Comparison of ENCODE assay signal across 16 cellular contexts in the genomic region with DNA sequence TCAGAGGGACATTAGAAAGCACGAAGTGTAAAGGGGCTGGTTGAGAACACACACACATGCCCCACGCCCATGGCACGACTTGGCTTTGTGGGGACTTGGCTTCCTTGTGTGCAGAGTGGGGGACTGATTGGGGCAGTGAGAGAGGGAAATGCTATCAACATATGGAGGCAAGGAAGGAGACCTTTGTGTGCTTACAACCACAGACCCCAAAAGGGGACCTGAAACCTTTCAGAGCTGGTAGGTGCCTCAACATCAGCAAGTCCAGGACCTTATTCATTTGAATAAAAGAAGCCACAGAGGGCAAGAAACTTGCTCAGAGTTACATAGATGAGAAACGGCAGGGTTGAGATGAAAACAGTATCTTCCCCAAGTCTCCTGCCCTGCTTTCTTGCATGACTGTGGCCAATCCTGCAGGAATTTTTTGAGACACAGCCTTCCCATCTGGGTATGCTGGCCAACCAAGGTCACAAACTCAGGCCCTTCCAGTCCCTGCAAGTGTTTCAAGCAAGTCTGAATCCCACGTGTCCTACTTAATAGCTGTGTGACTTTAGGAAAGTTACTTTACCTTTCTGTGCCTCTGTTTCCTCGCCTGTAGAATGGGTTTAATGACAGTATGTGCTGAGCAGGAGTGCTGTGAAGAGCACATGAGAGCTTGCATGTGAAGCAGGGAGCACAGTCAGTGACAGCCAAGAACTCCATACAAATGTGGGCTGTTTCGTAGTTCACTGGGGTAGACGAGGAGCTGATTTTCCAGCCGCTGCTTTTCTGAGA. TPM values are rescaled to one million over a fixed set of nuclear protein-coding genes. Genes with fewer than 3 reads are reported as not detected.
DNase-seq lines count a peak whose midpoint lies in the region; ATAC-seq and TF ChIP-seq lines count a peak whose summit lies in the region.
"Had no signal": no experiment of that assay in that cellular context is flagged by ENCODE, and none has a peak within 500 bp of the region (broad histone marks: within the 10 kb centered on the region; RNA-seq: fewer than 3 reads in every experiment).

No MANE protein-coding gene starts in this region.

- H3K9me3 Mint-ChIP-seq in CD4-positive, alpha-beta memory T cell: peaks cover 0 to 10% (median 5%) of the 10 kb centered on the region in 8 donors

- no peaks in the 10 kb centered on the region for H3K4me1 Mint-ChIP-seq in CD4-positive, alpha-beta memory T cell

- TF ChIP-seq CTCF in MM.1S (IDR thresholded peaks at IDR 0.05; ENCODE audit: low read length): no peak

- H3K36me3 Mint-ChIP-seq in CD4-positive, alpha-beta memory T cell: peaks cover 0 to 3% of the 10 kb centered on the region in 2 donors

- no peak overlapping the region for H3K4me3 ChIP-seq in MM.1S (ENCODE audit: low read length)
- no peak overlapping the region for H3K4me3 ChIP-seq in CD4-positive, alpha-beta memory T cell (ENCODE audit: low read length in 2 of 2)

- H3K4me2 ChIP-seq in MM.1S (ENCODE audit: low read depth, low read length): peak overlapping the region; percentile 32; the same call in 1 of the 2 replicates
- H3K4me2 ChIP-seq: KMS-11 had no signal

- no peak overlapping the region for H3K9ac ChIP-seq in MM.1S (ENCODE audit: low read length)
- H3K9ac ChIP-seq: KMS-11 had no signal

- intact Hi-C loops in CD4-positive, alpha-beta memory T cell (cut with micrococcal nuclease): no loop called here

- H3F3A ChIP-seq in MM.1S (ENCODE audit: insufficient read depth, low read length): peaks cover 5% of the 10 kb centered on the region; the same call in 1 of the 2 replicates

- CTCF ChIA-PET in CD4-positive, alpha-beta memory T cell (lab: Charles Lee; ENCODE audit: partially characterized antibody): no interaction called here

- H3K9me3 ChIP-seq in MM.1S (replicated peaks; ENCODE audit: insufficient read depth, low read length): 0 out of 2 replicates have a peak, but pooled peaks cover 4% of the 10 kb centered on the region
- H3K9me3 ChIP-seq in CD4-positive, alpha-beta memory T cell (ENCODE audit: control insufficient read depth in 1 of 2, low read length in 2 of 2): no peaks in the 10 kb centered on the region

- no peaks in the 10 kb centered on the region for H3K9me2 ChIP-seq in MM.1S (replicated peaks; ENCODE audit: insufficient read depth, low read length)

- H2AFZ ChIP-seq in MM.1S (ENCODE audit: low read length): peak overlapping the region; percentile 27; the same call in 1 of the 2 replicates

- peak; percentile 39 for DNase-seq in MM.1S
- DNase-seq in SKM-1 (lab: John Stamatoyannopoulos, UW; ENCODE audit: unreplicated experiment): no peak
- no peak for DNase-seq in CD4-positive, alpha-beta memory T cell
- DNase-seq in middle frontal gyrus (ENCODE audit: extremely low spot score, low spot score): no peak
- DNase-seq in DMS 273 treated with DMSO at 0.1 percent for 48 hours (lab: John Stamatoyannopoulos, UW): no peak
- DNase-seq: activated gamma-delta T cell treated with Interleukin-2 at 50 U/mL for 16 hours, cerebellar nuclear complex, foreskin keratinocyte, OCI-M1 had no signal

- POLR2A ChIA-PET in CD4-positive, alpha-beta memory T cell (lab: Charles Lee; ENCODE audit: partially characterized antibody): no interaction called here

- H3K36me3 ChIP-seq in MM.1S (replicated peaks; ENCODE audit: insufficient read depth, low read length): no peaks in the 10 kb centered on the region
- H3K36me3 ChIP-seq in CD4-positive, alpha-beta memory T cell (ENCODE audit: insufficient read depth, low read length): no peaks in the 10 kb centered on the region

- H4K20me1 ChIP-seq in MM.1S (ENCODE audit: insufficient read depth, low read length): no peaks in the 10 kb centered on the region

- H3K27me3 Mint-ChIP-seq in CD4-positive, alpha-beta memory T cell: peaks cover 4 to 7% of the 10 kb centered on the region in 2 donors

- H3K27ac Mint-ChIP-seq in CD4-positive, alpha-beta memory T cell: no peak overlapping the region

- no peaks in the 10 kb centered on the region for H3K27me3 ChIP-seq in MM.1S (replicated peaks; ENCODE audit: insufficient read depth, low read length)
- no peaks in the 10 kb centered on the region for H3K27me3 ChIP-seq in CD4-positive, alpha-beta memory T cell (ENCODE audit: insufficient read depth, low read length)
- H3K27me3 ChIP-seq: foreskin keratinocyte had no signal

- ATAC-seq in GM18498 (IDR thresholded peaks at IDR 0.05; ENCODE audit: unreplicated experiment) (peak; percentile 98), GM19455 (IDR thresholded peaks at IDR 0.05; ENCODE audit: unreplicated experiment) (peak; percentile 98), HG02938 (IDR thresholded peaks at IDR 0.05; ENCODE audit: unreplicated experiment) (peak; percentile 99)
- ATAC-seq: foreskin keratinocyte had no signal

- H3K4me3 Mint-ChIP-seq in CD4-positive, alpha-beta memory T cell: no peak overlapping the region

- peaks cover 15% of the 10 kb centered on the region for H3K4me1 ChIP-seq in MM.1S (ENCODE audit: low read length)
- no peaks in the 10 kb centered on the region for H3K4me1 ChIP-seq in CD4-positive, alpha-beta memory T cell (ENCODE audit: insufficient read depth, low read length)
- H3K4me1 ChIP-seq: foreskin keratinocyte had no signal

- H3K79me2 ChIP-seq in MM.1S (ENCODE audit: low read length): no peaks in the 10 kb centered on the region

- H3K27ac ChIP-seq in MM.1S (ENCODE audit: low read length): peak overlapping the region; percentile 40; the same call in 1 of the 2 replicates
- H3K27ac ChIP-seq in CD4-positive, alpha-beta memory T cell (ENCODE audit: low read depth, low read length): no peak overlapping the region
- H3K27ac ChIP-seq: foreskin keratinocyte, KMS-11 had no signal

RNA-seq across cellular contexts. Expression of a gene that starts 26.2 kb away (rescaled TPM):
- total RNA-seq in CD4-positive, alpha-beta memory T cell: not detected
- polyA plus RNA-seq in CD4-positive, alpha-beta memory T cell: not detected
- total RNA-seq: foreskin keratinocyte, liver, renal cortical epithelial cell had no signal
- polyA plus RNA-seq: BJ, foreskin keratinocyte, liver had no signal
